11 cellular contexts compared by ENCODE assay signal in the genomic region with DNA sequence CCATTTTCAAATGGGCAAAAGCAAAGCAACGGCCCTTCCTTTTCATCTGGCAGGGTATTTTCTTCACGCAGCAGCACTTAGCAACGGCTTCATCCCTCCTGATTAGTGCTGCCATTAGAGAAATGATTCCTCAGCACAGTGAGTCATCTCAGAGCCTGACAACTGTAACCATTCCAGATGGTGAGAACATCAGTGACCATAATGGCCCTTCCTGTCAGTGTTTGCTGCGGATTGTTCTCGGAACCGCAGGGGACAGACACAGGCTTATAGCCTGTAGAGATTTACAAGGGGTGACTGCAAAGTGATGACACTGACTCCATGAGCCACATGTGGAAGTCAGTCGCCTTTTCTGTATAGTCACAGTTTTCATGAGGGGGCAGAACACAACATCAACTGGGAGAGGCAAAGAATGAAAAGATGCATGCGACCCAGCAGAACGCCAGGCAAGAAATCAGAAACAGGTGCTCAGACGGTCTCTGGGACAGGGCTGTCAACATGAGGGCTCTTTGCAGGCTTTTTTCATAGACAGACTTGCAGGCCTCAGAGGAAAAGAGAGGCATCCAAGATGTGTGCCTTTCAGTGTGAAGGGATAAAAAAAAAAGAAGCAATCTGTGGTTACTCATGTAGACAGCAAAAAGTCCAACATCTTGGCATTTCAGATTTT.
DNase-seq lines count a peak whose midpoint lies in the region; ATAC-seq and TF ChIP-seq lines count a peak whose summit lies in the region.
"Had no signal": no experiment of that assay in that cellular context is flagged by ENCODE, and none has a peak within 500 bp of the region (broad histone marks: within the 10 kb centered on the region; RNA-seq: fewer than 3 reads in every experiment).

No MANE protein-coding gene starts in this region.

- POLR2A ChIA-PET in IMR-90 (lab: Charles Lee; ENCODE audit: unreplicated experiment) (no interaction called here), WTC11 (lab: Charles Lee) (no interaction called here)

- H3K79me2 ChIP-seq in hepatocyte, result no peaks in the 10 kb centered on the region

- WGBS in IMR-90 (ENCODE audit: extremely low coverage in 2 of 2, insufficient read length in 1 of 2), 2 experiments, result 39% methylated on average over 5 of the region's 10 CpGs; no CpG with 5 or more reads in 1 of the 2 experiments
- 52% methylated on average over 10 of the region's 10 CpGs for WGBS in hepatocyte (ENCODE audit: low lambda C conversion rate, missing lambda C conversion rate)
- 72 to 84% (median 76%) methylated on average over 8 to 10 of the region's 10 CpGs for WGBS in stomach, 5 donors

- H4K5ac ChIP-seq in IMR-90 (ENCODE audit: low read depth, low read length), result no peak overlapping the region

- H3K14ac ChIP-seq in IMR-90 (replicated peaks; ENCODE audit: low read depth, low read length), result no peak overlapping the region

- no peak overlapping the region for H3K18ac ChIP-seq in IMR-90 (ENCODE audit: low read depth, low read length)

- no peak overlapping the region for H2BK120ac ChIP-seq in IMR-90 (ENCODE audit: low read depth, low read length)

- no peak overlapping the region for H3K4ac ChIP-seq in IMR-90 (ENCODE audit: low read depth, low read length)

- H3K27me3 ChIP-seq in IMR-90 (ENCODE audit: control insufficient read depth, insufficient read depth, low read length) (peaks cover 11% of the 10 kb centered on the region), hepatocyte (no peaks in the 10 kb centered on the region), stomach (no peaks in the 10 kb centered on the region)

- peaks cover 47% of the 10 kb centered on the region for H3K4me1 Mint-ChIP-seq in WTC11

- TF ChIP-seq POLR2A in IMR-90 (IDR thresholded peaks at IDR 0.05; ENCODE audit: low read depth, low read length), result no peak
- TF ChIP-seq POLR2A in stomach (IDR thresholded peaks at IDR 0.05), result no peak

- H2AK5ac ChIP-seq in IMR-90 (ENCODE audit: low read depth, low read length), result no peak overlapping the region

- H3K4me2 ChIP-seq in IMR-90 (ENCODE audit: low read depth, low read length) (no peak overlapping the region), hepatocyte (no peak overlapping the region)

- H3K4me3 ChIP-seq in IMR-90 (ENCODE audit: insufficient read depth, low read depth, low read length) (no peak overlapping the region), hepatocyte (no peak overlapping the region), stomach (no peak overlapping the region)

- no peak overlapping the region for H3K9ac ChIP-seq in IMR-90 (ENCODE audit: low read depth, low read length)

- no peak overlapping the region for H4K91ac ChIP-seq in IMR-90 (ENCODE audit: insufficient read depth, low read depth, low read length)

- TF ChIP-seq CTCF in IMR-90 (conservative IDR thresholded peaks at IDR 0.05; ENCODE audit: low read depth, low read length) (no peak), WTC11 (IDR thresholded peaks at IDR 0.05) (no peak), hepatocyte (IDR thresholded peaks at IDR 0.05; ENCODE audit: poor library complexity) (no peak), stomach (IDR thresholded peaks at IDR 0.05) (no peak)

- peak; percentile 57; the same call in 1 of the 2 replicates for ATAC-seq in IMR-90 (ENCODE audit: low read depth)
- ATAC-seq in WTC11, result no peak; the same call in 1 of the 2 replicates
- ATAC-seq in GM19452 (IDR thresholded peaks at IDR 0.05; ENCODE audit: unreplicated experiment), result no peak

- in situ Hi-C loops in IMR-90 (cut with MboI; ENCODE audit: low sequenced_read_pairs), result no loop called here

- no peak for TF ChIP-seq EP300 in stomach (IDR thresholded peaks at IDR 0.05)

- DNase-seq in IMR-90 (peak; percentile 34), WTC11 (ENCODE audit: low spot score) (no peak), hepatocyte (ENCODE audit: low spot score) (peak; percentile 28), stomach (no peak), RPMI8226 (no peak), NCI-H345 (lab: John Stamatoyannopoulos, UW) (no peak)
- no peak for DNase-seq in activated CD4-positive, alpha-beta T cell treated with anti-CD3 and anti-CD28 coated beads for 4 hours
- DNase-seq: activated naive CD4-positive, alpha-beta T cell; NCI-H2029 treated with DMSO at 0.1 percent for 48 hours; T-helper 9 cell had no signal

- H3K9me3 Mint-ChIP-seq in WTC11, result peaks cover 17% of the 10 kb centered on the region

- H3K27me3 Mint-ChIP-seq in WTC11 (ENCODE audit: low read depth), result no peaks in the 10 kb centered on the region; the same call in 1 of the 2 replicates

- H3K9me3 ChIP-seq in IMR-90 (ENCODE audit: control insufficient read depth, insufficient read depth, low read length) (no peaks in the 10 kb centered on the region), hepatocyte (ENCODE audit: low read depth) (no peaks in the 10 kb centered on the region), stomach (no peaks in the 10 kb centered on the region)

- no peak overlapping the region for H4K8ac ChIP-seq in IMR-90 (ENCODE audit: low read depth in 2 of 2, low read length in 2 of 2)

- H2BK15ac ChIP-seq in IMR-90 (ENCODE audit: low read depth, low read length), result no peak overlapping the region

- H3K23ac ChIP-seq in IMR-90 (ENCODE audit: low read depth, low read length), result no peak overlapping the region

- no peak overlapping the region for H3K4me3 Mint-ChIP-seq in WTC11

- intact Hi-C loops in IMR-90 (cut with micrococcal nuclease), result no loop called here
- intact Hi-C loops in stomach (cut with DNase I; ENCODE audit: low total_unique reads), result no loop called here

- CTCF ChIA-PET in IMR-90 (lab: Yijun Ruan, JAX), result interaction anchor here (0.6 kb wide), 1 partner anchor 88 kb away, joined by 3 read pairs; no protein-coding TSS in a partner anchor
- CTCF ChIA-PET in WTC11 (lab: Charles Lee), result interaction anchor here (0.9 to 3.6 kb wide), 3 partner anchors 100 to 105 kb away, joined by 3 to 14 read pairs (median 4); no protein-coding TSS in a partner anchor

- dilution Hi-C loops in IMR-90 (cut with HindIII; ENCODE audit: low sequenced_read_pairs, unreplicated experiment), result no loop called here

- no peak overlapping the region for H3K56ac ChIP-seq in IMR-90 (ENCODE audit: extremely low read depth, insufficient read depth, low read length)

- H4K20me1 ChIP-seq in IMR-90 (ENCODE audit: insufficient read depth, low read length) (no peaks in the 10 kb centered on the region), hepatocyte (ENCODE audit: insufficient read depth, poor library complexity, severe bottlenecking) (no peaks in the 10 kb centered on the region)

- no peaks in the 10 kb centered on the region for H3K79me1 ChIP-seq in IMR-90 (ENCODE audit: low read depth in 1 of 2, low read length in 2 of 2)

- H2BK20ac ChIP-seq in IMR-90 (ENCODE audit: low read depth, low read length), result no peak overlapping the region

- no peak for TF ChIP-seq RAD21 in IMR-90 (IDR thresholded peaks at IDR 0.05; ENCODE audit: low read length)

- peak overlapping the region; percentile 21; the same call in 1 of the 2 replicates for H3K27ac Mint-ChIP-seq in WTC11

- H3K9me1 ChIP-seq in IMR-90 (ENCODE audit: insufficient read depth, low read length), result no peaks in the 10 kb centered on the region

- H2BK5ac ChIP-seq in IMR-90 (ENCODE audit: low read depth, low read length, poor library complexity, severe bottlenecking), result no peak overlapping the region

- BruUV-seq in IMR-90 (replicated peaks; lab: Mats Ljungman, UMichigan), result no TSS peak

- H3K36me3 ChIP-seq in IMR-90 (ENCODE audit: control insufficient read depth, insufficient read depth, low read length) (no peaks in the 10 kb centered on the region), hepatocyte (replicated peaks; ENCODE audit: insufficient read depth, low read depth) (no peaks in the 10 kb centered on the region), stomach (no peaks in the 10 kb centered on the region)

- no peaks in the 10 kb centered on the region for H3K9me2 ChIP-seq in hepatocyte (replicated peaks; ENCODE audit: insufficient read depth)

- H3K27ac ChIP-seq in IMR-90 (ENCODE audit: insufficient read depth, low read length) (no peak overlapping the region), hepatocyte (peak overlapping the region; percentile 33), stomach (peak overlapping the region in 3 of 5 donors; percentile 5 to 30 (median 16))

- H3K4me1 ChIP-seq in IMR-90 (ENCODE audit: control insufficient read depth, insufficient read depth, low read length), result peaks cover 2% of the 10 kb centered on the region; the same call in 1 of the 2 replicates
- H3K4me1 ChIP-seq in hepatocyte (ENCODE audit: insufficient read depth), result peaks cover 22% of the 10 kb centered on the region
- H3K4me1 ChIP-seq in stomach, result peaks cover 0 to 8% (median 1%) of the 10 kb centered on the region in 4 donors

- peaks cover 8% of the 10 kb centered on the region; the same call in 1 of the 2 replicates for H3K36me3 Mint-ChIP-seq in WTC11

- no peak overlapping the region for H2AK9ac ChIP-seq in IMR-90 (replicated peaks; ENCODE audit: low read depth, low read length, poor library complexity)

- no peak overlapping the region for H2AFZ ChIP-seq in IMR-90 (replicated peaks; ENCODE audit: low read length, poor library complexity)
- H2AFZ ChIP-seq in hepatocyte, result no peak overlapping the region

TF ChIP-seq in IMR-90, 13 proteins besides CTCF, POLR2A, EP300 and RAD21 (continues in another document):
- no peak for TF ChIP-seq CHD1 (IDR thresholded peaks at IDR 0.05; ENCODE audit: low read depth, low read length)
- no peak for TF ChIP-seq BHLHE40 (IDR thresholded peaks at IDR 0.05; ENCODE audit: low read depth, low read length)
- TF ChIP-seq, protein P1, sequence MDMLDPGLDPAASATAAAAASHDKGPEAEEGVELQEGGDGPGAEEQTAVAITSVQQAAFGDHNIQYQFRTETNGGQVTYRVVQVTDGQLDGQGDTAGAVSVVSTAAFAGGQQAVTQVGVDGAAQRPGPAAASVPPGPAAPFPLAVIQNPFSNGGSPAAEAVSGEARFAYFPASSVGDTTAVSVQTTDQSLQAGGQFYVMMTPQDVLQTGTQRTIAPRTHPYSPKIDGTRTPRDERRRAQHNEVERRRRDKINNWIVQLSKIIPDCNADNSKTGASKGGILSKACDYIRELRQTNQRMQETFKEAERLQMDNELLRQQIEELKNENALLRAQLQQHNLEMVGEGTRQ (IDR thresholded peaks at IDR 0.05; ENCODE audit: low read depth, low read length), result no peak
- no peak for TF ChIP-seq MXI1 (IDR thresholded peaks at IDR 0.05; ENCODE audit: borderline replicate concordance, low read depth, low read length)

TF ChIP-seq in WTC11, 78 proteins besides CTCF, POLR2A, EP300 and RAD21 (continues in another document):
- TF ChIP-seq ZNF416 (CRISPR knock-in tag; IDR thresholded peaks at IDR 0.05), result no peak
- TF ChIP-seq, protein P2, sequence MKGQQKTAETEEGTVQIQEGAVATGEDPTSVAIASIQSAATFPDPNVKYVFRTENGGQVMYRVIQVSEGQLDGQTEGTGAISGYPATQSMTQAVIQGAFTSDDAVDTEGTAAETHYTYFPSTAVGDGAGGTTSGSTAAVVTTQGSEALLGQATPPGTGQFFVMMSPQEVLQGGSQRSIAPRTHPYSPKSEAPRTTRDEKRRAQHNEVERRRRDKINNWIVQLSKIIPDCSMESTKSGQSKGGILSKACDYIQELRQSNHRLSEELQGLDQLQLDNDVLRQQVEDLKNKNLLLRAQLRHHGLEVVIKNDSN (CRISPR knock-in tag; IDR thresholded peaks at IDR 0.05), result no peak

Comparison
In these comparisons a context has a peak if more than half of its experiments do, and no peak if none do; other contexts are left out.
1. DNase-seq: peak in IMR-90 (single experiment) and hepatocyte (single experiment); none in WTC11 (single experiment), stomach (single experiment), activated CD4-positive, alpha-beta T cell treated with anti-CD3 and anti-CD28 coated beads for 4 hours (0 of 2), RPMI8226 (single experiment) and NCI-H345 (single experiment).